Comparison of ENCODE assay signal across 15 cellular contexts in genomic region chr1:91608876-91609275, GRCh38.
A peak's percentile ranks its signal among the peaks of the same experiment; 100 is the strongest.
DNase-seq lines count a peak whose midpoint lies in the region; TF ChIP-seq lines count a peak whose summit lies in the region.
"Had no signal": no experiment of that assay in that cellular context is flagged by ENCODE, and none has a peak within 500 bp of the region (broad histone marks: within the 10 kb centered on the region; RNA-seq: fewer than 3 reads in every experiment).

No MANE protein-coding gene starts in this region.

- H3K4me3 ChIP-seq in PC-9 (no peak overlapping the region), fibroblast of pulmonary artery (replicated peaks; ENCODE audit: low read depth, low read length) (no peak overlapping the region), stomach smooth muscle (ENCODE audit: low read length in 2 of 2) (no peak overlapping the region)
- H3K4me3 ChIP-seq: thyroid gland had no signal

- H3K27me3 ChIP-seq in PC-9 (ENCODE audit: insufficient read depth, low read depth), result no peaks in the 10 kb centered on the region
- H3K27me3 ChIP-seq in stomach smooth muscle (ENCODE audit: control insufficient read depth in 1 of 2, insufficient read depth in 2 of 2, low read length in 2 of 2), result no peaks in the 10 kb centered on the region
- H3K27me3 ChIP-seq: thyroid gland had no signal

- H3K4me2 ChIP-seq in PC-9, result peak overlapping the region; percentile 43

- H2AFZ ChIP-seq in PC-9, result peak overlapping the region; percentile 36; the same call in 1 of the 2 replicates

- peaks cover 30% of the 10 kb centered on the region for H3K4me1 ChIP-seq in PC-9 (replicated peaks; ENCODE audit: insufficient read depth)
- peaks cover 22% of the 10 kb centered on the region for H3K4me1 ChIP-seq in stomach smooth muscle (ENCODE audit: control insufficient read depth, insufficient read depth, low read length)

- no TSS peak for BruUV-seq in PC-9 (replicated peaks; lab: Mats Ljungman, UMichigan)

- CTCF ChIA-PET in PC-9 (lab: Charles Lee), result no interaction called here

- no peaks in the 10 kb centered on the region for H3K79me2 ChIP-seq in PC-9 (ENCODE audit: low read depth)

- H3K27ac ChIP-seq in PC-9 (peak overlapping the region; percentile 73), stomach smooth muscle (ENCODE audit: low read length) (peak overlapping the region; percentile 64)
- H3K27ac ChIP-seq: thyroid gland had no signal

- no peaks in the 10 kb centered on the region for H3K36me3 ChIP-seq in PC-9 (ENCODE audit: low read depth)
- H3K36me3 ChIP-seq in stomach smooth muscle (ENCODE audit: control insufficient read depth in 2 of 2, insufficient read depth in 2 of 2, low read length in 2 of 2), result no peaks in the 10 kb centered on the region
- H3K36me3 ChIP-seq: thyroid gland had no signal

- peaks cover 12% of the 10 kb centered on the region; the same call in 1 of the 2 replicates for H3F3A ChIP-seq in PC-9 (ENCODE audit: insufficient read depth, low read depth)

- H3K9me2 ChIP-seq in PC-9 (ENCODE audit: insufficient read depth), result no peaks in the 10 kb centered on the region

- no peaks in the 10 kb centered on the region for H4K20me1 ChIP-seq in PC-9 (ENCODE audit: insufficient read depth)

- intact Hi-C loops in PC-9 (cut with micrococcal nuclease; ENCODE audit: unreplicated experiment), result loop anchor here (2.0 kb wide), 2 partner anchors 38 to 128 kb away; no protein-coding TSS in a partner anchor

- DNase-seq in GM04504 (ENCODE audit: low read depth) (peak; percentile 32), PC-9 (peak in 1 of 2 experiments; percentile 85), fibroblast of pulmonary artery (ENCODE audit: low read depth) (peak; percentile 16), NCI-H128 (lab: John Stamatoyannopoulos, UW; ENCODE audit: unreplicated experiment) (no peak), occipital lobe (lab: John Stamatoyannopoulos, UW) (no peak), NCI-H2107 treated with DMSO at 0.1 percent for 48 hours (lab: John Stamatoyannopoulos, UW; ENCODE audit: unreplicated experiment) (no peak)
- DNase-seq: activated CD4-positive, alpha-beta memory T cell treated with anti-CD3 and anti-CD28 coated beads, Interleukin-2, amount 10 ng/mL, durations not matched to agents 7 days and 5 days; activated naive CD4-positive, alpha-beta T cell; DMS79; left cardiac atrium; NCI-H446 treated with DMSO at 0.1 percent for 48 hours; RPMI8226; T-helper 9 cell; thyroid gland had no signal

- TF ChIP-seq CTCF in PC-9 (conservative IDR thresholded peaks at IDR 0.05) (no peak), fibroblast of pulmonary artery (IDR thresholded peaks at IDR 0.05; ENCODE audit: low read length, missing control alignments) (no peak)

- POLR2A ChIA-PET in PC-9 (lab: Charles Lee; ENCODE audit: unreplicated experiment), result interaction anchor here (0.5 kb wide), 1 partner anchor 1354 kb away, joined by 23 read pairs; no protein-coding TSS in a partner anchor

- H3K9ac ChIP-seq in stomach smooth muscle (ENCODE audit: low read length in 2 of 2), result peak overlapping the region in 1 of 2 donors; percentile 40

- H3K9me3 ChIP-seq in PC-9 (ENCODE audit: insufficient read depth, low read depth) (no peaks in the 10 kb centered on the region), stomach smooth muscle (ENCODE audit: control insufficient read depth in 2 of 2, low read length in 2 of 2) (no peaks in the 10 kb centered on the region)
- H3K9me3 ChIP-seq: thyroid gland had no signal

Comparison
In these comparisons a context has a peak if more than half of its experiments do, and no peak if none do; other contexts are left out.
1. DNase-seq: peak in GM04504 (single experiment) and fibroblast of pulmonary artery (single experiment); none in NCI-H128 (single experiment), occipital lobe (single experiment) and NCI-H2107 treated with DMSO at 0.1 percent for 48 hours (single experiment).